ENCODE assay signal across 24 cellular contexts in genomic region chr10:12508165-12508564, GRCh38.
"Had no signal": no experiment of that assay in that cellular context is flagged by ENCODE, and none has a peak within 500 bp of the region (broad histone marks: within the 10 kb centered on the region; RNA-seq: fewer than 3 reads in every experiment).

No MANE protein-coding gene starts in this region.

- H3K36me3 Mint-ChIP-seq: activated CD4-positive, alpha-beta memory T cell treated with anti-CD3 and anti-CD28 coated beads for 36 hours; activated CD8-positive, alpha-beta memory T cell treated with anti-CD3 and anti-CD28 coated beads, Interleukin-2, amount 10 ng/mL, durations not matched to agents 7 days and 5 days; activated naive CD4-positive, alpha-beta T cell treated with anti-CD3 and anti-CD28 coated beads, Interleukin-2, amount 10 ng/mL, durations not matched to agents 7 days and 5 days; mesothelial cell of epicardium; WTC11 had no signal

- ATAC-seq: activated CD4-positive, alpha-beta T cell treated with anti-CD3 and anti-CD28 coated beads for 36 hours; left colon; WTC11 had no signal

- H3K27me3 ChIP-seq: adrenal gland, breast epithelium, ovary, right lobe of liver, stomach, upper lobe of left lung had no signal

- H3K4me3 Mint-ChIP-seq: activated CD4-positive, alpha-beta memory T cell treated with anti-CD3 and anti-CD28 coated beads for 36 hours; activated CD4-positive, alpha-beta T cell treated with anti-CD3 and anti-CD28 coated beads for 36 hours; activated CD8-positive, alpha-beta memory T cell treated with anti-CD3 and anti-CD28 coated beads, Interleukin-2, amount 10 ng/mL, durations not matched to agents 7 days and 5 days; activated naive CD4-positive, alpha-beta T cell treated with anti-CD3 and anti-CD28 coated beads, Interleukin-2, amount 10 ng/mL, durations not matched to agents 7 days and 5 days; activated T-cell treated with anti-CD3 and anti-CD28 coated beads, Interleukin-2, amount 50 U/mL, for 24 hours; mesothelial cell of epicardium; WTC11 had no signal

- H3K27ac Mint-ChIP-seq: activated CD4-positive, alpha-beta memory T cell treated with anti-CD3 and anti-CD28 coated beads for 36 hours; activated CD4-positive, alpha-beta T cell treated with anti-CD3 and anti-CD28 coated beads for 36 hours; activated CD8-positive, alpha-beta memory T cell treated with anti-CD3 and anti-CD28 coated beads, Interleukin-2, amount 10 ng/mL, durations not matched to agents 7 days and 5 days; activated T-cell treated with anti-CD3 and anti-CD28 coated beads, Interleukin-2, amount 50 U/mL, for 24 hours; activated T-helper 2 cell treated with anti-CD3 and anti-CD28 coated beads, Interferon-gamma antibody, Interleukin-2, Interleukin-4, amounts not matched to agents 10 μg/mL and 5 μg/mL and 100 μg/mL, durations not matched to agents 14 hours and 24 hours and 36 hours; mesothelial cell of epicardium had no signal

- H3K9me3 Mint-ChIP-seq: activated CD4-positive, alpha-beta memory T cell treated with anti-CD3 and anti-CD28 coated beads for 36 hours; activated naive CD4-positive, alpha-beta T cell treated with anti-CD3 and anti-CD28 coated beads, Interleukin-2, amount 10 ng/mL, durations not matched to agents 7 days and 5 days; activated T-cell treated with anti-CD3 and anti-CD28 coated beads, Interleukin-2, amount 50 U/mL, for 24 hours; activated T-helper 2 cell treated with anti-CD3 and anti-CD28 coated beads, Interferon-gamma antibody, Interleukin-2, Interleukin-4, amounts not matched to agents 10 μg/mL and 5 μg/mL and 100 μg/mL, durations not matched to agents 14 hours and 24 hours and 36 hours; effector memory CD8-positive, alpha-beta T cell; mesothelial cell of epicardium had no signal

- H3K4me3 ChIP-seq: adrenal gland, breast epithelium, lung, ovary, right lobe of liver, stomach, thoracic aorta, upper lobe of left lung had no signal

- FAIRE-seq: astrocyte, small intestine had no signal

- H3K27ac ChIP-seq: adrenal gland, breast epithelium, ovary, right lobe of liver, stomach, thoracic aorta, upper lobe of left lung had no signal

- DNase-seq: activated T-cell treated with anti-CD3 and anti-CD28 coated beads, Interleukin-2, amount 50 U/mL, for 24 hours; cerebellar nuclear complex; effector memory CD8-positive, alpha-beta T cell; left colon; small intestine; stimulated activated CD4-positive, alpha-beta T cell treated with anti-CD3 and anti-CD28 coated beads, Interleukin-15, amount 100 ng/mL, for 24 hours; stimulated activated CD4-positive, alpha-beta T cell treated with anti-CD3 and anti-CD28 coated beads, Interleukin-2, amount 100 ng/mL, for 48 hours; SW 1271 had no signal

- H3K27me3 Mint-ChIP-seq: activated CD4-positive, alpha-beta memory T cell treated with anti-CD3 and anti-CD28 coated beads for 36 hours; activated CD4-positive, alpha-beta T cell treated with anti-CD3 and anti-CD28 coated beads for 36 hours; activated CD8-positive, alpha-beta memory T cell treated with anti-CD3 and anti-CD28 coated beads, Interleukin-2, amount 10 ng/mL, durations not matched to agents 7 days and 5 days; activated naive CD4-positive, alpha-beta T cell treated with anti-CD3 and anti-CD28 coated beads, Interleukin-2, amount 10 ng/mL, durations not matched to agents 7 days and 5 days; activated T-cell treated with anti-CD3 and anti-CD28 coated beads, Interleukin-2, amount 50 U/mL, for 24 hours; effector memory CD8-positive, alpha-beta T cell had no signal
